ENCODE assay signal across 21 cellular contexts in the genomic region with DNA sequence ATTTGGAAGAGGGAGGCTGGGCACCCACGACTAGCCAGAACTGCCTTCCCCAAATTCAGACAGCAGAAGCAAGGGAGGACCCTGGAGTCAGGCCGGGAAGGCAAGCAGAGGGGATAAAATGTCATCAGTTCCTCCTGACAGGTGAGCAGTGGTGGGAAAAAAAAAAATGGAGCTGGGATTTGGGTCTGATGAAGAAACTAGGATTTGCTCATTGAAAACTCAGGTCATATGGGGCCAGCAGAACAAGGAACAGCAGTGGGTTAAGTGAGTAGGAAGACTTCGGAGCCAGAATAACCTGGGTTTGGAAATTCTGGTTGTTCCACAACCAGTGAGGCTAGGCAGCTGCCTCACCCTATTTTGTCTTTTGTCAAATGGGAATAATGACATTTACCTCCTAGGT. TPM values are rescaled to one million over a fixed set of nuclear protein-coding genes. Genes with fewer than 3 reads are reported as not detected.
DNase-seq lines count a peak whose midpoint lies in the region; ATAC-seq, FAIRE-seq and TF ChIP-seq lines count a peak whose summit lies in the region.
"Had no signal": no experiment of that assay in that cellular context is flagged by ENCODE, and none has a peak within 500 bp of the region (broad histone marks: within the 10 kb centered on the region; RNA-seq: fewer than 3 reads in every experiment).

No MANE protein-coding gene starts in this region.

- no peaks in the 10 kb centered on the region for H3K36me3 Mint-ChIP-seq in osteocyte (ENCODE audit: unreplicated experiment)
- H3K36me3 Mint-ChIP-seq: CD4-positive, CD25-positive, alpha-beta regulatory T cell; CD8-positive, alpha-beta T cell had no signal

- no peaks in the 10 kb centered on the region for H3K4me1 ChIP-seq in right atrium auricular region
- H3K4me1 ChIP-seq: BLaER1 had no signal

- intact Hi-C loops in left cardiac atrium (cut with DNase I): no loop called here

- peaks cover 19% of the 10 kb centered on the region for H3K27me3 Mint-ChIP-seq in osteocyte (ENCODE audit: unreplicated experiment)

- ATAC-seq in left cardiac atrium (no peak), GM19397 (IDR thresholded peaks at IDR 0.05; ENCODE audit: unreplicated experiment) (no peak)
- ATAC-seq: CD8-positive, alpha-beta T cell; GM23338; HCT116 had no signal

- H3K27ac ChIP-seq in right atrium auricular region: no peak overlapping the region
- H3K27ac ChIP-seq: 22Rv1, BLaER1, C4-2B had no signal

- H3K9me3 Mint-ChIP-seq in osteocyte (ENCODE audit: unreplicated experiment): no peaks in the 10 kb centered on the region
- H3K9me3 Mint-ChIP-seq: CD8-positive, alpha-beta T cell; GM23338; H9 had no signal

- no peak overlapping the region for H3K4me3 ChIP-seq in right atrium auricular region
- H3K4me3 ChIP-seq: BLaER1, GM23338 had no signal

- H3K4me1 Mint-ChIP-seq in osteocyte (ENCODE audit: unreplicated experiment): no peaks in the 10 kb centered on the region
- H3K4me1 Mint-ChIP-seq: B cell; CD4-positive, CD25-positive, alpha-beta regulatory T cell; GM23338 had no signal

- DNase-seq in right atrium auricular region (ENCODE audit: low spot score): peak; percentile 28
- DNase-seq in left cardiac atrium: no peak
- DNase-seq in osteocyte (ENCODE audit: extremely low spot score, unreplicated experiment): peak; percentile 44
- DNase-seq in urothelium cell line (ENCODE audit: low spot score): no peak
- DNase-seq in hypothalamus (lab: John Stamatoyannopoulos, UW): no peak
- no peak for DNase-seq in T-helper 9 cell
- DNase-seq: Caco-2; CD4-positive, CD25-positive, alpha-beta regulatory T cell; CD8-positive, alpha-beta T cell; DND-41; H9 had no signal

- no peaks in the 10 kb centered on the region for H3K27me3 ChIP-seq in right atrium auricular region
- H3K27me3 ChIP-seq: BLaER1 had no signal

- peak; percentile 66 for FAIRE-seq in urothelium cell line (lab: Jason Lieb, UNC)
- FAIRE-seq: A204.1, G401.6, GM12892 had no signal

- no peaks in the 10 kb centered on the region for H3K9me3 ChIP-seq in right atrium auricular region
- H3K9me3 ChIP-seq: BLaER1, Caco-2 had no signal

- H3K36me3 ChIP-seq in right atrium auricular region: no peaks in the 10 kb centered on the region
- H3K36me3 ChIP-seq: BLaER1 had no signal

- no peak overlapping the region for H3K4me3 Mint-ChIP-seq in osteocyte (ENCODE audit: unreplicated experiment)
- H3K4me3 Mint-ChIP-seq: B cell; CD4-positive, CD25-positive, alpha-beta regulatory T cell; CD8-positive, alpha-beta T cell; GM23338; H9 had no signal

- no peak overlapping the region for H3K27ac Mint-ChIP-seq in osteocyte (ENCODE audit: unreplicated experiment)
- H3K27ac Mint-ChIP-seq: B cell; CD4-positive, CD25-positive, alpha-beta regulatory T cell; CD8-positive, alpha-beta T cell; GM23338; H9 had no signal

- TF ChIP-seq CTCF in right atrium auricular region (IDR thresholded peaks at IDR 0.05) (no peak), osteocyte (IDR thresholded peaks at IDR 0.05) (no peak)

RNA-seq across cellular contexts. Expression of a gene that starts 28.9 kb away (rescaled TPM):
- not detected for total RNA-seq in right atrium auricular region
- total RNA-seq in left cardiac atrium: under 1 TPM in 1 of 2 donors, not detected in 1; 0.37 TPM
- not detected in 2 replicates for total RNA-seq in osteocyte
- total RNA-seq: B cell; CD4-positive, CD25-positive, alpha-beta regulatory T cell; CD8-positive, alpha-beta T cell had no signal

Comparison
In these comparisons a context has a peak if more than half of its experiments do, and no peak if none do; other contexts are left out.
1. DNase-seq: peak in right atrium auricular region (single experiment) and osteocyte (single experiment); none in left cardiac atrium (single experiment), urothelium cell line (single experiment), hypothalamus (0 of 51) and T-helper 9 cell (single experiment).